ENCODE assay signal across 23 cellular contexts in genomic region chr15:28131400-28131799, GRCh38. TPM values are rescaled to one million over a fixed set of nuclear protein-coding genes. Genes with fewer than 3 reads are reported as not detected.
"Had no signal": no experiment of that assay in that cellular context is flagged by ENCODE, and none has a peak within 500 bp of the region (broad histone marks: within the 10 kb centered on the region; RNA-seq: fewer than 3 reads in every experiment).

No MANE protein-coding gene starts in this region.

- H3K9me3 ChIP-seq: SJSA1 had no signal

- H3K4me3 ChIP-seq: SJSA1, SK-N-MC had no signal

- H3K27me3 ChIP-seq: SJSA1 had no signal

- H3K27ac ChIP-seq: RWPE1, SJSA1, SK-N-MC had no signal

- DNase-seq: Karpas-422, KG1, MM.1S, NCI-H1092 treated with DMSO at 0.1 percent for 48 hours, NCI-H1436, NCI-H187, NCI-H2029, NCI-H2081 treated with DMSO at 0.1 percent for 48 hours, NCI-H2171, NCI-H226, NCI-H446, NCI-H510A, NCI-H524 treated with DMSO at 0.1 percent for 48 hours, NCI-H69, NCI-H774, PC-3, SIG-M5 had no signal

- ATAC-seq: Panc1, PC-3, Right ventricle myocardium inferior had no signal

RNA-seq across cellular contexts. Expression of gene OCA2, which starts 32.3 kb away (rescaled TPM):
- total RNA-seq: HT-29, PC-3, Right ventricle myocardium inferior had no signal
